In the genomic region with DNA sequence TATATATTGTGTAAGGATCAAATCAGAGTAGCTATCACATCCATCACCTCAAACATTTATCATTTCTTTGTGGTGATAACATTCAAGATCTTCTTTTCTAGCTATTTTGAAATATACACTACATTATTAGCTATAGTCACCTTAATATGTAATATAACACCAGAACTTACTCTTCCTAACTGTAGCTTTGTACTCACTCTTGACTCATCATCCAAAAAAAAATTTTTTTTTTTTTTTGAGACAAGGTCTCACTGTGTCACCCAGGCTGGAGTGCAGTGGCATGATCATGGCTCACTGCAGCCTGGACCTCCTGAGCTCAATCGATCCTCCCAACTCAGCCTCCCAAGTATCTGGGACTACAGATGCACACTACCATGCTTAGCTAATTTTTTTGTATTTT, we compare ENCODE assay signal across 23 cellular contexts.
DNase-seq lines count a peak whose midpoint lies in the region; ATAC-seq, FAIRE-seq and TF ChIP-seq lines count a peak whose summit lies in the region.
"Had no signal": no experiment of that assay in that cellular context is flagged by ENCODE, and none has a peak within 500 bp of the region (broad histone marks: within the 10 kb centered on the region; RNA-seq: fewer than 3 reads in every experiment).

No MANE protein-coding gene starts in this region.

- TF ChIP-seq POLR2A in H54 (IDR thresholded peaks at IDR 0.05; ENCODE audit: low read depth, low read length) (no peak), heart left ventricle (IDR thresholded peaks at IDR 0.05) (no peak)

- no peak overlapping the region for H2AFZ ChIP-seq in PC-3 (ENCODE audit: low read length)
- H2AFZ ChIP-seq: GM23338 had no signal

- H3K4me1 ChIP-seq in PC-3 (ENCODE audit: insufficient read depth, low read length) = peaks cover 6% of the 10 kb centered on the region
- H3K4me1 ChIP-seq in heart left ventricle = no peaks in the 10 kb centered on the region
- H3K4me1 ChIP-seq: BE2C had no signal

- intact Hi-C loops in PC-3 (cut with micrococcal nuclease) = no loop called here
- intact Hi-C loops in heart left ventricle (cut with DNase I) = no loop called here

- DNase-seq in H54 (ENCODE audit: insufficient read length, low spot score) = no peak
- DNase-seq in PC-3 = peak; percentile 75
- peak; percentile 38 for DNase-seq in bronchial epithelial cell (ENCODE audit: low read depth)
- no peak for DNase-seq in putamen (ENCODE audit: low spot score)
- DNase-seq in heart left ventricle = no peak
- no peak for DNase-seq in NCI-H446 treated with DMSO at 0.1 percent for 48 hours (lab: John Stamatoyannopoulos, UW)
- DNase-seq: ACHN; BE2C; C1 segment of cervical spinal cord; CD4-positive, CD25-positive, alpha-beta regulatory T cell; CD8-positive, alpha-beta memory T cell; COR-L47; DMS 273 treated with DMSO at 0.1 percent for 48 hours; DMS53; DND-41; EL; H7 had no signal

- no peak for TF ChIP-seq CTCF in PC-3 (conservative IDR thresholded peaks at IDR 0.05; ENCODE audit: low read depth, low read length)
- TF ChIP-seq CTCF in bronchial epithelial cell (IDR thresholded peaks at IDR 0.05; ENCODE audit: insufficient read depth, low read length, severe bottlenecking) = no peak
- TF ChIP-seq CTCF in heart left ventricle (IDR thresholded peaks at IDR 0.05) = no peak

- POLR2A ChIA-PET in PC-3 (lab: Charles Lee; ENCODE audit: unreplicated experiment) = no interaction called here

- H3K4me2 ChIP-seq in PC-3 (ENCODE audit: low read length) = no peak overlapping the region
- H3K4me2 ChIP-seq: GM23338 had no signal

- H3K9ac ChIP-seq in PC-3 (ENCODE audit: low read length) = no peak overlapping the region

- no peaks in the 10 kb centered on the region for H3F3A ChIP-seq in PC-3 (ENCODE audit: low read length, unreplicated experiment)

- no TSS peak for BruUV-seq in PC-3 (replicated peaks; lab: Mats Ljungman, UMichigan)

- no peaks in the 10 kb centered on the region for H3K9me2 ChIP-seq in PC-3 (replicated peaks; ENCODE audit: low read length)

- no peak overlapping the region for H3K4me3 ChIP-seq in PC-3 (ENCODE audit: low read length)
- H3K4me3 ChIP-seq in bronchial epithelial cell (ENCODE audit: low read depth, low read length) = no peak overlapping the region
- H3K4me3 ChIP-seq in heart left ventricle = no peak overlapping the region
- H3K4me3 ChIP-seq: GM23338 had no signal

- no peaks in the 10 kb centered on the region for H4K20me1 ChIP-seq in PC-3 (ENCODE audit: low read length)

- H3K27me3 ChIP-seq in PC-3 (ENCODE audit: low read length) = no peaks in the 10 kb centered on the region
- no peaks in the 10 kb centered on the region for H3K27me3 ChIP-seq in bronchial epithelial cell (ENCODE audit: control insufficient read depth, insufficient read depth, low read length)
- no peaks in the 10 kb centered on the region for H3K27me3 ChIP-seq in heart left ventricle
- H3K27me3 ChIP-seq: BE2C had no signal

- H3K27ac ChIP-seq in PC-3 (ENCODE audit: low read length) (no peak overlapping the region), heart left ventricle (no peak overlapping the region)

- ATAC-seq in PC-3 (peak; percentile 84), heart left ventricle (no peak), HG03439 (IDR thresholded peaks at IDR 0.05; ENCODE audit: unreplicated experiment) (no peak)
- ATAC-seq: GM23338 had no signal

- WGBS in heart left ventricle, 4 donors = 87 to 100% (median 97%) methylated on average over 1 of the region's 1 CpG

- H3K9me3 ChIP-seq in PC-3 (ENCODE audit: low read length) = no peaks in the 10 kb centered on the region
- H3K9me3 ChIP-seq in heart left ventricle = no peaks in the 10 kb centered on the region
- H3K9me3 ChIP-seq: BE2C had no signal

- no peaks in the 10 kb centered on the region for H3K36me3 ChIP-seq in PC-3 (ENCODE audit: low read depth, low read length)
- H3K36me3 ChIP-seq in bronchial epithelial cell (ENCODE audit: control insufficient read depth, insufficient read depth, low read length) = no peaks in the 10 kb centered on the region
- H3K36me3 ChIP-seq in heart left ventricle = no peaks in the 10 kb centered on the region
- H3K36me3 ChIP-seq: BE2C had no signal

- CTCF ChIA-PET in PC-3 (lab: Charles Lee) = interaction anchor here (0.6 to 1.0 kb wide), 4 partner anchors 50 to 303 kb away, joined by 3 to 4 read pairs (median 4); no protein-coding TSS in a partner anchor

- H3K79me2 ChIP-seq in PC-3 (ENCODE audit: low read length) = no peaks in the 10 kb centered on the region

- peak; percentile 11 for FAIRE-seq in H54 (lab: Jason Lieb, UNC)
- no peak for FAIRE-seq in bronchial epithelial cell (lab: Jason Lieb, UNC)
- FAIRE-seq: A204.1, G401.6, GM12891, GM19239 had no signal

Comparison
In these comparisons a context has a peak if more than half of its experiments do, and no peak if none do; other contexts are left out.
1. DNase-seq: peak in PC-3 (single experiment) and bronchial epithelial cell (single experiment); none in H54 (single experiment), putamen (single experiment), heart left ventricle (0 of 5) and NCI-H446 treated with DMSO at 0.1 percent for 48 hours (single experiment).